Comparison of ENCODE assay signal across 1 cellular context in the genomic region with DNA sequence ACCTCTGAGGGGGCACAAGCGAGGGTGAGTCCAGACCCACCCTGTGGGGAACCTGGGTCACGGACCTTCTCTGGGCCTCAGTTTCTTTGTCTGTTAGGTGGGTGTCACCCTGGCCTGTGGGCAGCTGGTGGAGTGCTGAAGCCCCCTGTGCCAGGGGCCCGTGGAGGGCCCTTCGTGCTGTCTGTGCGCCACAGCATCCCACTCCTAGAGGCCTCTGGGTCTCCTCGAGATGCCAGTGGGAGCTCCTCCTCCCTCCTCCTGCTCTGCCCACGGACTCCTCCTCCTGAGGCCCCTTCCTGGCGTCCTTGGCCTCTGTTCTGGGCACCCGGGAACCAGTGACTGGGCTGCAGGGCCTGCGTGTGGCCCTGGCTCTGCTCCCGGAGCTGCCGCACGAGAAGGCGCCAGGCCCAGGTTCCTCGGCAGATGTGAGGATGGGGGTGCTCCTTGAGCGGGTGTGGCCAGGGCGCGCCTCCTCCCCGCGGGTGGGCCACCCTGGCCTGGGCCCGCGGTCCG.
TF ChIP-seq lines count a peak whose summit lies in the region.

No MANE protein-coding gene starts in this region.

TF ChIP-seq in H1, 55 proteins besides CTCF, POLR2A, EP300 and RAD21 (continued from another document):
- TF ChIP-seq, protein P1, sequence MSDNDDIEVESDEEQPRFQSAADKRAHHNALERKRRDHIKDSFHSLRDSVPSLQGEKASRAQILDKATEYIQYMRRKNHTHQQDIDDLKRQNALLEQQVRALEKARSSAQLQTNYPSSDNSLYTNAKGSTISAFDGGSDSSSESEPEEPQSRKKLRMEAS (IDR thresholded peaks at IDR 0.05): no peak
- TF ChIP-seq TAF7 (optimal IDR thresholded peaks at IDR 0.05; ENCODE audit: borderline replicate concordance, low read depth, low read length) (no peak), ASH2L (IDR thresholded peaks at IDR 0.05; ENCODE audit: low read length) (no peak), NRF1 (IDR thresholded peaks at IDR 0.05; ENCODE audit: low read depth, low read length) (no peak), RFX5 (IDR thresholded peaks at IDR 0.05; ENCODE audit: borderline replicate concordance, low read depth, low read length) (no peak), GABPA (IDR thresholded peaks at IDR 0.05; ENCODE audit: borderline replicate concordance, insufficient read depth, low read length) (no peak), SP4 (IDR thresholded peaks at IDR 0.05; ENCODE audit: low read length) (no peak), SIX5 (IDR thresholded peaks at IDR 0.05; ENCODE audit: low read depth, low read length) (no peak), KDM1A (IDR thresholded peaks at IDR 0.05; ENCODE audit: borderline replicate concordance, low read length) (no peak), HDAC6 (IDR thresholded peaks at IDR 0.05; ENCODE audit: low read depth, low read length) (no peak)
- TF ChIP-seq, protein P2, sequence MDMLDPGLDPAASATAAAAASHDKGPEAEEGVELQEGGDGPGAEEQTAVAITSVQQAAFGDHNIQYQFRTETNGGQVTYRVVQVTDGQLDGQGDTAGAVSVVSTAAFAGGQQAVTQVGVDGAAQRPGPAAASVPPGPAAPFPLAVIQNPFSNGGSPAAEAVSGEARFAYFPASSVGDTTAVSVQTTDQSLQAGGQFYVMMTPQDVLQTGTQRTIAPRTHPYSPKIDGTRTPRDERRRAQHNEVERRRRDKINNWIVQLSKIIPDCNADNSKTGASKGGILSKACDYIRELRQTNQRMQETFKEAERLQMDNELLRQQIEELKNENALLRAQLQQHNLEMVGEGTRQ (IDR thresholded peaks at IDR 0.05; ENCODE audit: low read length): no peak
- TF ChIP-seq, protein P3, sequence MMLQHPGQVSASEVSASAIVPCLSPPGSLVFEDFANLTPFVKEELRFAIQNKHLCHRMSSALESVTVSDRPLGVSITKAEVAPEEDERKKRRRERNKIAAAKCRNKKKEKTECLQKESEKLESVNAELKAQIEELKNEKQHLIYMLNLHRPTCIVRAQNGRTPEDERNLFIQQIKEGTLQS (IDR thresholded peaks at IDR 0.05; ENCODE audit: insufficient read depth, low read depth, low read length): no peak
TF ChIP-seq in H1: peak in this region for 0.
